In the genomic region with DNA sequence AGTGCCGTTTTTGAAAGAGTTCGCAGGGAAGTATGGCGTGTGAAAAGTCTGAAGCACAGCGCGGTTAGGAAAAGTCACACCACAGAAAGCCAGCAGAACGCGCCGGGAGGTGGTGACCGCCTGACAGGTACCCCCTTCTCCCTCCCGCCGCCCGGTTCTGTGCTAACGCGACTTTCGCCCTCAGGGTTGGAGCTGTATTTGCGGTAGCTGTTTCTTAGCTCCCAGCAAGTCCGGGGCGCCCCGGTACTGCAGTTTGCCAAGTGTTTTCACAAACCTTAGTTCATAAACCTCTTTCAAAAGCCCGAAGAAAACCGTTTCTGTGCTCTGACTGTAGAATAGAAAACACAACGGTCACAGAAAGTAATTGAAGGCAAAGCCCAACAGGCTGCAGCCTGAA, we compare ENCODE assay signal across 8 cellular contexts. TPM values are rescaled to one million over a fixed set of nuclear protein-coding genes. Genes with fewer than 3 reads are reported as not detected.
DNase-seq lines count a peak whose midpoint lies in the region; ATAC-seq, FAIRE-seq and TF ChIP-seq lines count a peak whose summit lies in the region.

No MANE protein-coding gene starts in this region.

- peak overlapping the region; percentile 97 for H2AFZ ChIP-seq in GM12878 (ENCODE audit: control insufficient read depth, low read depth, low read length)

- in situ Hi-C loops in GM12878 (cut with MboI), result no loop called here

- RAD21 ChIA-PET in GM12878 (lab: Charles Lee; ENCODE audit: unreplicated experiment), result interaction anchor here (1.0 to 1.1 kb wide), 2 partner anchors 21 to 200 kb away, joined by 3 to 4 read pairs; no protein-coding TSS in a partner anchor

- H3K27ac ChIP-seq in SJCRH30 (no peak overlapping the region), GM12878 (ENCODE audit: control insufficient read depth, insufficient read depth) (peak overlapping the region; percentile 47)

- no TSS peak for BruUV-seq in GM12878 (replicated peaks; lab: Mats Ljungman, UMichigan)

- POLR2A ChIA-PET in GM12878 (lab: Charles Lee), result interaction anchor here (0.6 kb wide), 1 partner anchor 8 kb away, joined by 3 read pairs; no protein-coding TSS in a partner anchor

- no peaks in the 10 kb centered on the region for H3K36me3 ChIP-seq in SJCRH30
- H3K36me3 ChIP-seq in GM12878 (ENCODE audit: control insufficient read depth in 2 of 2, insufficient read depth in 2 of 2, low read length in 1 of 2), result no peaks in the 10 kb centered on the region

- intact Hi-C loops in GM12878 (cut with micrococcal nuclease; ENCODE audit: unreplicated experiment), result no loop called here

- peak; percentile 73 for FAIRE-seq in GM12878 (lab: Jason Lieb, UNC)

- peak overlapping the region; percentile 75 for H3K9ac ChIP-seq in GM12878 (ENCODE audit: control insufficient read depth, insufficient read depth, low read length)

- CTCF ChIA-PET in GM12878 (lab: Yijun Ruan, JAX), result interaction anchor here (0.5 to 1.9 kb wide), 3 partner anchors 21 to 202 kb away, joined by 3 to 7 read pairs (median 5); no protein-coding TSS in a partner anchor

- H3K4me3 Mint-ChIP-seq in immature natural killer cell, result peak overlapping the region; percentile 89 to 94 (median 92)

- peak in 2 of 3 experiments; percentile 5 to 9; a peak in 1 of 6 replicates for TF ChIP-seq CTCF in GM12878 (IDR thresholded peaks at IDR 0.05 in 2 of 3, conservative IDR thresholded peaks at IDR 0.05 in 1 of 3; ENCODE audit: control insufficient read depth in 2 of 3, extremely low read depth in 1 of 3, insufficient read depth in 1 of 3, low read depth in 3 of 3, low read length in 3 of 3)

- TF ChIP-seq RAD21 in GM12878 (IDR thresholded peaks at IDR 0.05; ENCODE audit: insufficient read depth, low read depth, low read length), result no peak

- H3K79me2 ChIP-seq in GM12878 (ENCODE audit: control insufficient read depth, insufficient read depth, low read length), result peaks cover 4% of the 10 kb centered on the region

- H3K4me3 ChIP-seq in SJCRH30, result peak overlapping the region; percentile 81
- peak overlapping the region; percentile 90 for H3K4me3 ChIP-seq in GM12878

- under 1% methylated on average over 17 of the region's 22 CpGs for WGBS in GM12878 (ENCODE audit: insufficient coverage, insufficient replicate concordance, low lambda C conversion rate, missing lambda C conversion rate)

- no peaks in the 10 kb centered on the region for H3K27me3 ChIP-seq in SJCRH30
- H3K27me3 ChIP-seq in GM12878 (replicated peaks in 1 of 2; ENCODE audit: control insufficient read depth in 2 of 2, insufficient read depth in 2 of 2, low read length in 1 of 2), result no peaks in the 10 kb centered on the region

- peak overlapping the region; percentile 95 for H3K4me2 ChIP-seq in GM12878 (ENCODE audit: control insufficient read depth, insufficient read depth)

- SMC1A ChIA-PET in GM12878 (lab: Charles Lee; ENCODE audit: uncharacterized antibody, unreplicated experiment), result interaction anchor here (1.1 to 1.7 kb wide), 3 partner anchors 9 to 205 kb away, joined by 3 to 4 read pairs (median 3); no protein-coding TSS in a partner anchor

- peak overlapping the region; percentile 51 to 84 (median 68) for H3K27ac Mint-ChIP-seq in immature natural killer cell

- H4K20me1 ChIP-seq in GM12878 (ENCODE audit: control insufficient read depth, insufficient read depth), result no peaks in the 10 kb centered on the region

- peak; percentile 60 for ATAC-seq in GM18909 (IDR thresholded peaks at IDR 0.05; ENCODE audit: poor library complexity, unreplicated experiment)
- peak; percentile 40 for ATAC-seq in HG03108 (IDR thresholded peaks at IDR 0.05; ENCODE audit: unreplicated experiment)
- ATAC-seq in GM12878, result peak; percentile 54

- TF ChIP-seq POLR2A in GM12878 (IDR thresholded peaks at IDR 0.05; ENCODE audit: low read depth, low read length), result no peak

- H3K9me3 ChIP-seq in SJCRH30 (replicated peaks) (no peaks in the 10 kb centered on the region), GM12878 (replicated peaks; ENCODE audit: control insufficient read depth, insufficient read depth, low read length) (no peaks in the 10 kb centered on the region)

- peaks cover 22 to 33% of the 10 kb centered on the region in 2 donors for H3K4me1 Mint-ChIP-seq in immature natural killer cell

- H3K36me3 Mint-ChIP-seq in immature natural killer cell, result no peaks in the 10 kb centered on the region

- peak; percentile 46 for DNase-seq in Ammon's horn (ENCODE audit: low spot score)
- DNase-seq in SJCRH30, result no peak
- DNase-seq in GM12878 (ENCODE audit: low read depth, low spot score), result no peak
- DNase-seq in immature natural killer cell, result no peak
- peak; percentile 13 to 21 for DNase-seq in stimulated activated CD4-positive, alpha-beta T cell treated with anti-CD3 and anti-CD28 coated beads, Interleukin-15, amount 100 ng/mL, for 1 hour (ENCODE audit: low read depth in 1 of 2, low spot score in 1 of 2)
- DNase-seq in EL, result no peak

- no peaks in the 10 kb centered on the region for H3K9me3 Mint-ChIP-seq in immature natural killer cell

- H3K4me1 ChIP-seq in SJCRH30 (peaks cover 7% of the 10 kb centered on the region; the same call in 1 of the 2 replicates), GM12878 (ENCODE audit: control insufficient read depth, insufficient read depth, low read length) (no peaks in the 10 kb centered on the region)

- peaks cover 2 to 17% (median 14%) of the 10 kb centered on the region in 3 donors for H3K27me3 Mint-ChIP-seq in immature natural killer cell (ENCODE audit: low read depth in 3 of 3)

- no peak for TF ChIP-seq EP300 in GM12878 (IDR thresholded peaks at IDR 0.05; ENCODE audit: borderline replicate concordance in 1 of 2, control insufficient read depth in 1 of 2, low read depth in 2 of 2, low read length in 2 of 2)

TF ChIP-seq in GM12878, 131 proteins besides CTCF, POLR2A, EP300 and RAD21 (continues in another document):
- no peak for TF ChIP-seq MXI1 (IDR thresholded peaks at IDR 0.05; ENCODE audit: low read depth, low read length)

RNA-seq across cellular contexts. Expression of a gene that starts 0.4 kb away (rescaled TPM):
- total RNA-seq in SJCRH30 (2014; rRNA removed; shearing (Covaris generic)), result 19.3 and 21.9 TPM in 2 replicates
- total RNA-seq in GM12878 (2013; cell fraction: nucleolus; rRNA removed), result 2.4 and 2.9 TPM in 2 replicates
- total RNA-seq in GM12878 (2014; rRNA removed), result 3.2 and 3.7 TPM in 2 replicates
- 5.4 and 6.2 TPM in 2 replicates for total RNA-seq in GM12878 (2014; rRNA removed; fragmentation: Illumina TruSeq; extraction: Trizol)
- 3.6 and 4.0 TPM in 2 replicates for total RNA-seq in GM12878 (2021)
- 2.3 TPM for polyA plus RNA-seq in GM12878 (2011; ENCODE audit: low read depth)
- 0.11 and 0.13 TPM in 2 replicates for polyA plus RNA-seq in GM12878 (2011; rRNA removed)
- polyA plus RNA-seq in GM12878 (2011; cell fraction: cytosol; rRNA removed), result 0.01 and 0.03 TPM in 2 replicates
- polyA plus RNA-seq in GM12878 (2011; cell fraction: nucleus; rRNA removed), result 0.15 and 0.19 TPM in 2 replicates
- polyA plus RNA-seq in GM12878 (2012), result 2.6 and 2.7 TPM in 2 replicates
- 2.9 and 3.3 TPM in 2 replicates for polyA plus RNA-seq in GM12878 (2014; fragmentation: Illumina TruSeq; extraction: Trizol)
- under 1 TPM; 0.39 to 0.42 TPM for polyA plus RNA-seq in GM12878 (2014; fragmentation: Nextera tagmentation; extraction: Ambion mirVana)
- 2.2 and 2.6 TPM in 2 replicates for polyA plus RNA-seq in GM12878 (2014; rRNA removed)
- 1 to 10 TPM in 1 of 2 experiments, under 1 TPM in 1; 0.98 to 1.0 TPM for polyA plus RNA-seq in GM12878 (2016; fragmentation: Nextera tagmentation; extraction: Ambion mirVana)
- polyA minus RNA-seq in GM12878 (2011; rRNA and poly(A)+ RNA removed), result 0.07 and 0.10 TPM in 2 replicates
- 0.10 TPM in 1 of 2 replicates, not detected in the other for polyA minus RNA-seq in GM12878 (2011; cell fraction: cytosol; rRNA and poly(A)+ RNA removed)
- polyA minus RNA-seq in GM12878 (2011; cell fraction: nucleus; rRNA and poly(A)+ RNA removed), result 0.19 and 0.24 TPM in 2 replicates
- polyA plus RNA-seq in immature natural killer cell, result under 1 TPM in 2 of 3 donors, not detected in 1; 0.17 to 0.48 TPM

RNA-seq across cellular contexts. Expression of a gene that starts 56.9 kb away (rescaled TPM):
- 6.5 and 11.0 TPM in 2 replicates for total RNA-seq in SJCRH30 (2014; rRNA removed; shearing (Covaris generic))
- total RNA-seq in GM12878 (2013; cell fraction: nucleolus; rRNA removed), result 7.8 and 11.4 TPM in 2 replicates
- 2.0 and 2.7 TPM in 2 replicates for total RNA-seq in GM12878 (2014; rRNA removed)
- 4.3 and 4.5 TPM in 2 replicates for total RNA-seq in GM12878 (2014; rRNA removed; fragmentation: Illumina TruSeq; extraction: Trizol)
- total RNA-seq in GM12878 (2021), result 3.0 and 4.3 TPM in 2 replicates
- polyA plus RNA-seq in GM12878 (2011; ENCODE audit: low read depth), result 0.42 TPM
- polyA plus RNA-seq in GM12878 (2011; rRNA removed), result 7.3 and 9.3 TPM in 2 replicates
- 2.3 and 2.4 TPM in 2 replicates for polyA plus RNA-seq in GM12878 (2011; cell fraction: cytosol; rRNA removed)
- 2.4 and 3.3 TPM in 2 replicates for polyA plus RNA-seq in GM12878 (2011; cell fraction: nucleus; rRNA removed)
- polyA plus RNA-seq in GM12878 (2012), result 1.4 and 1.8 TPM in 2 replicates
- polyA plus RNA-seq in GM12878 (2014; fragmentation: Illumina TruSeq; extraction: Trizol), result 3.7 and 5.0 TPM in 2 replicates
- polyA plus RNA-seq in GM12878 (2014; fragmentation: Nextera tagmentation; extraction: Ambion mirVana), result 1 to 10 TPM; 4.3 to 4.8 TPM
- polyA plus RNA-seq in GM12878 (2014; rRNA removed), result 1.3 and 2.6 TPM in 2 replicates
- polyA plus RNA-seq in GM12878 (2016; fragmentation: Nextera tagmentation; extraction: Ambion mirVana), result 1 to 10 TPM; 6.2 to 6.9 TPM
- 3.3 and 3.8 TPM in 2 replicates for polyA minus RNA-seq in GM12878 (2011; rRNA and poly(A)+ RNA removed)
- 1.6 and 4.3 TPM in 2 replicates for polyA minus RNA-seq in GM12878 (2011; cell fraction: cytosol; rRNA and poly(A)+ RNA removed)
- polyA minus RNA-seq in GM12878 (2011; cell fraction: nucleus; rRNA and poly(A)+ RNA removed), result 5.1 and 12.3 TPM in 2 replicates
- polyA plus RNA-seq in immature natural killer cell, result 1 to 10 TPM; 1.3 to 4.7 (median 1.6) TPM

Comparison
In these comparisons a context has a peak if more than half of its experiments do, and no peak if none do; other contexts are left out.
1. DNase-seq: peak in Ammon's horn (single experiment) and stimulated activated CD4-positive, alpha-beta T cell treated with anti-CD3 and anti-CD28 coated beads, Interleukin-15, amount 100 ng/mL, for 1 hour (2 of 2); none in SJCRH30 (0 of 2), GM12878 (single experiment), immature natural killer cell (0 of 3) and EL (single experiment).
2. Peak in every context shown above with its lines, with median percentiles within 50 percentile points of each other: ATAC-seq.